Comparison of ENCODE assay signal across 24 cellular contexts in genomic region chr11:67165595-67165994, GRCh38. TPM values are rescaled to one million over a fixed set of nuclear protein-coding genes. Genes with fewer than 3 reads are reported as not detected.
DNase-seq lines count a peak whose midpoint lies in the region; ATAC-seq, FAIRE-seq and TF ChIP-seq lines count a peak whose summit lies in the region.
"Had no signal": no experiment of that assay in that cellular context is flagged by ENCODE, and none has a peak within 500 bp of the region (broad histone marks: within the 10 kb centered on the region; RNA-seq: fewer than 3 reads in every experiment).

No MANE protein-coding gene starts in this region.

- no peak overlapping the region for H3K27ac ChIP-seq in CD4-positive, alpha-beta T cell (ENCODE audit: low read depth, low read length)
- H3K27ac ChIP-seq: brain microvascular endothelial cell, coronary artery, stomach, VCaP had no signal

- H3K27me3 ChIP-seq in CD4-positive, alpha-beta T cell (ENCODE audit: control insufficient read depth, insufficient read depth, low read length): no peaks in the 10 kb centered on the region
- H3K27me3 ChIP-seq: brain microvascular endothelial cell, stomach had no signal

- H3K9me3 ChIP-seq in CD4-positive, alpha-beta T cell (ENCODE audit: control insufficient read depth, low read length): no peaks in the 10 kb centered on the region
- H3K9me3 ChIP-seq: stomach had no signal

- FAIRE-seq in GM12892 (lab: Jason Lieb, UNC): peak; percentile 73
- FAIRE-seq: endothelial cell of umbilical vein, GM19239, HepG2, small intestine had no signal

- CTCF ChIA-PET in CD4-positive, alpha-beta T cell (lab: Charles Lee): interaction anchor here (1.3 kb wide), 1 partner anchor 84 kb away, joined by 6 read pairs; no protein-coding TSS in a partner anchor
- CTCF ChIA-PET in activated B cell treated with CpG ODN at 0.5 μM for 24 hours (lab: Charles Lee): interaction anchor here (0.7 to 1.2 kb wide), 2 partner anchors 84 to 94 kb away, joined by 3 to 11 read pairs; no protein-coding TSS in a partner anchor

- no peak for DNase-seq in CD4-positive, alpha-beta T cell
- no peak for DNase-seq in GM12892 (ENCODE audit: insufficient read length)
- DNase-seq in activated B cell treated with CpG ODN at 0.5 μM for 24 hours: no peak
- DNase-seq in posterior cingulate gyrus: no peak
- DNase-seq: activated CD4-positive, alpha-beta T cell treated with anti-CD3 and anti-CD28 coated beads, Interleukin-2, amount 50 U/mL, for 48 hours; activated T-cell treated with anti-CD3 and anti-CD28 coated beads, Interleukin-2, amount 50 U/mL, for 4 hours; brain microvascular endothelial cell; left colon; NCI-H1436; NCI-H2171; NCI-H69; Right ventricle myocardium superior; stomach; trophoblast cell had no signal

- intact Hi-C loops in CD4-positive, alpha-beta T cell (cut with DNase I, micrococcal nuclease): loop anchor here (5.0 kb wide), 2 partner anchors 43 to 68 kb away; no protein-coding TSS in a partner anchor
- intact Hi-C loops in activated B cell treated with CpG ODN at 0.5 μM for 24 hours (cut with micrococcal nuclease) (loop anchor here (5.0 to 10.0 kb wide), 3 partner anchors 48 to 69 kb away; partner anchors contain the start of gene KDM2A), posterior cingulate gyrus (cut with DNase I) (loop anchor here (5.0 kb wide), 1 partner anchor 83 kb away; no protein-coding TSS in a partner anchor)

- no peak overlapping the region for H3K4me3 Mint-ChIP-seq in CD4-positive, alpha-beta T cell
- H3K4me3 Mint-ChIP-seq in activated B cell treated with CpG ODN at 0.5 μM for 24 hours (no peak overlapping the region), nephron (no peak overlapping the region)
- no peak overlapping the region for H3K4me3 Mint-ChIP-seq in activated T-helper 17 cell treated with anti-CD3 and anti-CD28 coated beads, Interleukin-2, amount 50 U/mL, for 72 hours
- H3K4me3 Mint-ChIP-seq: activated T-cell treated with anti-CD3 and anti-CD28 coated beads, Interleukin-2, amount 50 U/mL, for 4 hours; GM23338 had no signal

- TF ChIP-seq CTCF in CD4-positive, alpha-beta T cell (IDR thresholded peaks at IDR 0.05): no peak
- TF ChIP-seq CTCF in activated B cell treated with CpG ODN at 0.5 μM for 24 hours (IDR thresholded peaks at IDR 0.05): no peak
- TF ChIP-seq CTCF in nephron (IDR thresholded peaks at IDR 0.05; ENCODE audit: unreplicated experiment in 3 of 3): no peak

- H3K27ac Mint-ChIP-seq in CD4-positive, alpha-beta T cell: peak overlapping the region; percentile 45
- H3K27ac Mint-ChIP-seq in activated B cell treated with CpG ODN at 0.5 μM for 24 hours: peak overlapping the region; percentile 54
- H3K27ac Mint-ChIP-seq in nephron: peak overlapping the region in 2 of 3 experiments; percentile 46 to 75
- H3K27ac Mint-ChIP-seq in activated T-helper 17 cell treated with anti-CD3 and anti-CD28 coated beads, Interleukin-2, amount 50 U/mL, for 72 hours: no peak overlapping the region
- H3K27ac Mint-ChIP-seq: GM23338 had no signal

- peaks cover 62% of the 10 kb centered on the region for H3K4me1 Mint-ChIP-seq in CD4-positive, alpha-beta T cell (ENCODE audit: low read depth)
- H3K4me1 Mint-ChIP-seq in activated B cell treated with CpG ODN at 0.5 μM for 24 hours (peaks cover 35% of the 10 kb centered on the region), nephron (peaks cover 41% of the 10 kb centered on the region)
- H3K4me1 Mint-ChIP-seq in activated T-helper 17 cell treated with anti-CD3 and anti-CD28 coated beads, Interleukin-2, amount 50 U/mL, for 72 hours: peaks cover 11% of the 10 kb centered on the region
- H3K4me1 Mint-ChIP-seq: GM23338 had no signal

- POLR2A ChIA-PET in CD4-positive, alpha-beta T cell (lab: Charles Lee): no interaction called here
- POLR2A ChIA-PET in activated B cell treated with CpG ODN at 0.5 μM for 24 hours (lab: Charles Lee): interaction anchor here (0.8 to 2.1 kb wide), 3 partner anchors 8 to 47 kb away, joined by 3 to 7 read pairs (median 3); partner anchors contain the start of gene KDM2A

- no peak for TF ChIP-seq POLR2A in GM12892 (IDR thresholded peaks at IDR 0.05; ENCODE audit: low read depth, low read length)

- peaks cover 25% of the 10 kb centered on the region for H3K36me3 Mint-ChIP-seq in CD4-positive, alpha-beta T cell (ENCODE audit: low read depth)
- H3K36me3 Mint-ChIP-seq in activated B cell treated with CpG ODN at 0.5 μM for 24 hours (ENCODE audit: low read depth): peaks cover 14% of the 10 kb centered on the region
- peaks cover 20% of the 10 kb centered on the region for H3K36me3 Mint-ChIP-seq in nephron (ENCODE audit: low read depth)
- peaks cover 28% of the 10 kb centered on the region for H3K36me3 Mint-ChIP-seq in activated T-helper 17 cell treated with anti-CD3 and anti-CD28 coated beads, Interleukin-2, amount 50 U/mL, for 72 hours (ENCODE audit: low read depth)

- no peaks in the 10 kb centered on the region for H3K27me3 Mint-ChIP-seq in CD4-positive, alpha-beta T cell
- H3K27me3 Mint-ChIP-seq in activated B cell treated with CpG ODN at 0.5 μM for 24 hours (no peaks in the 10 kb centered on the region), nephron (ENCODE audit: low read depth) (no peaks in the 10 kb centered on the region)
- no peaks in the 10 kb centered on the region for H3K27me3 Mint-ChIP-seq in activated T-helper 17 cell treated with anti-CD3 and anti-CD28 coated beads, Interleukin-2, amount 50 U/mL, for 72 hours

- ATAC-seq in CD4-positive, alpha-beta T cell (ENCODE audit: poor library complexity): no peak
- peak; percentile 14 for ATAC-seq in activated B cell treated with CpG ODN at 0.5 μM for 24 hours (ENCODE audit: low read depth)
- no peak for ATAC-seq in GM21515 (IDR thresholded peaks at IDR 0.05; ENCODE audit: unreplicated experiment)
- no peak for ATAC-seq in activated T-helper 17 cell treated with anti-CD3 and anti-CD28 coated beads, Interleukin-2, amount 50 U/mL, for 72 hours (replicated peaks)
- ATAC-seq: activated T-cell treated with anti-CD3 and anti-CD28 coated beads, Interleukin-2, amount 50 U/mL, for 4 hours; GM23338; HepG2; left colon had no signal

- H3K9me3 Mint-ChIP-seq in CD4-positive, alpha-beta T cell: no peaks in the 10 kb centered on the region
- H3K9me3 Mint-ChIP-seq in activated B cell treated with CpG ODN at 0.5 μM for 24 hours (no peaks in the 10 kb centered on the region), nephron (no peaks in the 10 kb centered on the region)
- no peaks in the 10 kb centered on the region for H3K9me3 Mint-ChIP-seq in activated T-helper 17 cell treated with anti-CD3 and anti-CD28 coated beads, Interleukin-2, amount 50 U/mL, for 72 hours
- H3K9me3 Mint-ChIP-seq: activated T-cell treated with anti-CD3 and anti-CD28 coated beads, Interleukin-2, amount 50 U/mL, for 4 hours; GM23338 had no signal

RNA-seq across cellular contexts. Expression of gene KDM2A, which starts 46.5 kb away (rescaled TPM):
- 100 to 1,000 TPM; 410 to 412 TPM for total RNA-seq in CD4-positive, alpha-beta T cell
- polyA plus RNA-seq in GM12892 (2012; ENCODE audit: missing spikeins): 44.7 TPM
- 141 and 160 TPM in 2 replicates for total RNA-seq in activated B cell treated with CpG ODN at 0.5 μM for 24 hours
- 100 to 1,000 TPM in 1 of 2 donors, 10 to 100 TPM in 1; 96.8 to 105 TPM for total RNA-seq in activated T-helper 17 cell treated with anti-CD3 and anti-CD28 coated beads, Interleukin-2, amount 50 U/mL, for 72 hours
